Comparison of ENCODE assay signal across 1 cellular context in the genomic region with DNA sequence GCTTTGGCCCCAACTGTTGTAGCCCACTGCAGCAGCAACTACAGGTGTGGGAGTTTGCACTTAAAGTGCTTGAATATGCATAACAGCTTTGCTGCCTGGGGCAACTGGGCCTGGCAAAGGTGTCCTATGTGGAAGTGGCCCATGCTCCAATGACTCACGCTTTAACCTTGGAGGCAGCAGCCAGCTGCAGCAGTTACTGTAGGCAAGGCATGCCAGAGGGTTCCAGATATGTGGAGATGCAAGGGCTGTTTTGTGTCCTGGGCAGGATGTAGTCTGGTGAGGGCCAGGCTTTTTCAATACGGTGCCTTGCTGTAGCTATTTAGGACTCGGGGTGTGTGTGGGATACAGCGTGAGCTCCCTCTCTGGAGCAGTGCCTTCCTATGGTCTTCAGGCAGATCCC.
TF ChIP-seq lines count a peak whose summit lies in the region.

No MANE protein-coding gene starts in this region.

TF ChIP-seq in WTC11, 78 proteins besides CTCF, POLR2A, EP300 and RAD21 (continued from another document):
- TF ChIP-seq, protein P1, sequence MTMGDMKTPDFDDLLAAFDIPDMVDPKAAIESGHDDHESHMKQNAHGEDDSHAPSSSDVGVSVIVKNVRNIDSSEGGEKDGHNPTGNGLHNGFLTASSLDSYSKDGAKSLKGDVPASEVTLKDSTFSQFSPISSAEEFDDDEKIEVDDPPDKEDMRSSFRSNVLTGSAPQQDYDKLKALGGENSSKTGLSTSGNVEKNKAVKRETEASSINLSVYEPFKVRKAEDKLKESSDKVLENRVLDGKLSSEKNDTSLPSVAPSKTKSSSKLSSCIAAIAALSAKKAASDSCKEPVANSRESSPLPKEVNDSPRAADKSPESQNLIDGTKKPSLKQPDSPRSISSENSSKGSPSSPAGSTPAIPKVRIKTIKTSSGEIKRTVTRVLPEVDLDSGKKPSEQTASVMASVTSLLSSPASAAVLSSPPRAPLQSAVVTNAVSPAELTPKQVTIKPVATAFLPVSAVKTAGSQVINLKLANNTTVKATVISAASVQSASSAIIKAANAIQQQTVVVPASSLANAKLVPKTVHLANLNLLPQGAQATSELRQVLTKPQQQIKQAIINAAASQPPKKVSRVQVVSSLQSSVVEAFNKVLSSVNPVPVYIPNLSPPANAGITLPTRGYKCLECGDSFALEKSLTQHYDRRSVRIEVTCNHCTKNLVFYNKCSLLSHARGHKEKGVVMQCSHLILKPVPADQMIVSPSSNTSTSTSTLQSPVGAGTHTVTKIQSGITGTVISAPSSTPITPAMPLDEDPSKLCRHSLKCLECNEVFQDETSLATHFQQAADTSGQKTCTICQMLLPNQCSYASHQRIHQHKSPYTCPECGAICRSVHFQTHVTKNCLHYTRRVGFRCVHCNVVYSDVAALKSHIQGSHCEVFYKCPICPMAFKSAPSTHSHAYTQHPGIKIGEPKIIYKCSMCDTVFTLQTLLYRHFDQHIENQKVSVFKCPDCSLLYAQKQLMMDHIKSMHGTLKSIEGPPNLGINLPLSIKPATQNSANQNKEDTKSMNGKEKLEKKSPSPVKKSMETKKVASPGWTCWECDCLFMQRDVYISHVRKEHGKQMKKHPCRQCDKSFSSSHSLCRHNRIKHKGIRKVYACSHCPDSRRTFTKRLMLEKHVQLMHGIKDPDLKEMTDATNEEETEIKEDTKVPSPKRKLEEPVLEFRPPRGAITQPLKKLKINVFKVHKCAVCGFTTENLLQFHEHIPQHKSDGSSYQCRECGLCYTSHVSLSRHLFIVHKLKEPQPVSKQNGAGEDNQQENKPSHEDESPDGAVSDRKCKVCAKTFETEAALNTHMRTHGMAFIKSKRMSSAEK (CRISPR knock-in tag; IDR thresholded peaks at IDR 0.05; ENCODE audit: borderline replicate concordance), result no peak
- TF ChIP-seq SMAD3 (CRISPR knock-in tag; IDR thresholded peaks at IDR 0.05; ENCODE audit: borderline replicate concordance), result no peak
- no peak for TF ChIP-seq SOX15 (CRISPR knock-in tag; IDR thresholded peaks at IDR 0.05)
- no peak for TF ChIP-seq ZNF416 (CRISPR knock-in tag; IDR thresholded peaks at IDR 0.05)
- no peak for TF ChIP-seq ZNF423 (CRISPR knock-in tag; IDR thresholded peaks at IDR 0.05)
- no peak for TF ChIP-seq ZNF263 (CRISPR knock-in tag; IDR thresholded peaks at IDR 0.05; ENCODE audit: low read depth)
- no peak for TF ChIP-seq RELA (CRISPR knock-in tag; IDR thresholded peaks at IDR 0.05; ENCODE audit: borderline replicate concordance)
- no peak for TF ChIP-seq CREB1 (CRISPR knock-in tag; IDR thresholded peaks at IDR 0.05)
- no peak for TF ChIP-seq TP53 (CRISPR knock-in tag; IDR thresholded peaks at IDR 0.05)
- TF ChIP-seq FOXK1 (CRISPR knock-in tag; IDR thresholded peaks at IDR 0.05), result no peak
- TF ChIP-seq CREM (CRISPR knock-in tag; IDR thresholded peaks at IDR 0.05), result no peak
- TF ChIP-seq, protein P2, sequence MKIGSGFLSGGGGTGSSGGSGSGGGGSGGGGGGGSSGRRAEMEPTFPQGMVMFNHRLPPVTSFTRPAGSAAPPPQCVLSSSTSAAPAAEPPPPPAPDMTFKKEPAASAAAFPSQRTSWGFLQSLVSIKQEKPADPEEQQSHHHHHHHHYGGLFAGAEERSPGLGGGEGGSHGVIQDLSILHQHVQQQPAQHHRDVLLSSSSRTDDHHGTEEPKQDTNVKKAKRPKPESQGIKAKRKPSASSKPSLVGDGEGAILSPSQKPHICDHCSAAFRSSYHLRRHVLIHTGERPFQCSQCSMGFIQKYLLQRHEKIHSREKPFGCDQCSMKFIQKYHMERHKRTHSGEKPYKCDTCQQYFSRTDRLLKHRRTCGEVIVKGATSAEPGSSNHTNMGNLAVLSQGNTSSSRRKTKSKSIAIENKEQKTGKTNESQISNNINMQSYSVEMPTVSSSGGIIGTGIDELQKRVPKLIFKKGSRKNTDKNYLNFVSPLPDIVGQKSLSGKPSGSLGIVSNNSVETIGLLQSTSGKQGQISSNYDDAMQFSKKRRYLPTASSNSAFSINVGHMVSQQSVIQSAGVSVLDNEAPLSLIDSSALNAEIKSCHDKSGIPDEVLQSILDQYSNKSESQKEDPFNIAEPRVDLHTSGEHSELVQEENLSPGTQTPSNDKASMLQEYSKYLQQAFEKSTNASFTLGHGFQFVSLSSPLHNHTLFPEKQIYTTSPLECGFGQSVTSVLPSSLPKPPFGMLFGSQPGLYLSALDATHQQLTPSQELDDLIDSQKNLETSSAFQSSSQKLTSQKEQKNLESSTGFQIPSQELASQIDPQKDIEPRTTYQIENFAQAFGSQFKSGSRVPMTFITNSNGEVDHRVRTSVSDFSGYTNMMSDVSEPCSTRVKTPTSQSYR (CRISPR knock-in tag; IDR thresholded peaks at IDR 0.05), result no peak
